8 cellular contexts compared by ENCODE assay signal in the genomic region with DNA sequence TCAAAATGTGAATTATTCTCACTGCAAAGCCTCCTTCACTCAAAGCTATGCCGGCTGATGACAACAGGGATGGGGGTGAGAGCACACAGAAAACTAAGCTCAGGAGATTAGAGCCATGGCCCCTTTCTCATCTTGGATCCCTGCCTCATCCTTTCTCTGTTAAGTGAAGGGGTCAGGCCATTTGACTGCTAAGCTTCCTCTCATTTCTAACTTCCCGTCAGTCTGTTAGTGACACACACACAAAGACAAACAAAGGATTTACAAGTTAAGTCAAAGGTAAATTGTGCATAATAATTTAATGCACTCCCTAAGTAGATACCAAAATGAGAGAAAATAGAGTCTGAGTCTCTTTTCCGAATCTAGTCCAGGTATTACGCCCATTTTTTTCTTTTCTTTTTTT. TPM values are rescaled to one million over a fixed set of nuclear protein-coding genes. Genes with fewer than 3 reads are reported as not detected.
DNase-seq lines count a peak whose midpoint lies in the region; TF ChIP-seq lines count a peak whose summit lies in the region.

No MANE protein-coding gene starts in this region.

- TF ChIP-seq POLR2A in breast epithelium (IDR thresholded peaks at IDR 0.05) (no peak), lower leg skin (IDR thresholded peaks at IDR 0.05) (no peak)

- POLR2A ChIA-PET in A673 (lab: Charles Lee; ENCODE audit: low non-redundant PET): no interaction called here

- CTCF ChIA-PET in A673 (lab: Charles Lee): no interaction called here

- TF ChIP-seq CTCF in A673 (conservative IDR thresholded peaks at IDR 0.05; ENCODE audit: low read depth, low read length) (no peak), HL-60 (IDR thresholded peaks at IDR 0.05; ENCODE audit: insufficient read depth, low read length) (no peak), breast epithelium (IDR thresholded peaks at IDR 0.05) (no peak), lower leg skin (IDR thresholded peaks at IDR 0.05) (no peak)

- no TSS peak for BruUV-seq in A673 (replicated peaks; lab: Mats Ljungman, UMichigan)

- 85 to 86% methylated on average over 2 of the region's 4 CpGs for WGBS in mesodermal cell (ENCODE audit: insufficient coverage in 2 of 2), 2 experiments
- WGBS in lower leg skin, 2 donors: 80 to 84% methylated on average over 4 of the region's 4 CpGs

- no peaks in the 10 kb centered on the region for H3K27me3 ChIP-seq in A673 (replicated peaks; ENCODE audit: insufficient read depth, low read depth, low read length, poor library complexity)
- H3K27me3 ChIP-seq in HL-60 (ENCODE audit: insufficient read depth, poor library complexity, severe bottlenecking): no peaks in the 10 kb centered on the region
- no peaks in the 10 kb centered on the region for H3K27me3 ChIP-seq in breast epithelium

- DNase-seq in A673 (ENCODE audit: low spot score) (no peak), HL-60 (ENCODE audit: low read depth in 1 of 2, low spot score in 1 of 2) (peak in 1 of 2 experiments; percentile 4), breast epithelium (ENCODE audit: low spot score in 2 of 2) (no peak), NCI-H1048 (lab: John Stamatoyannopoulos, UW) (no peak), lower leg skin (ENCODE audit: low spot score in 2 of 2) (no peak), NCI-H526 (lab: John Stamatoyannopoulos, UW) (no peak), NCI-H2029 (lab: John Stamatoyannopoulos, UW) (no peak)

- H3K36me3 ChIP-seq in A673 (ENCODE audit: insufficient read depth, low read length, poor library complexity, severe bottlenecking): peaks cover 4% of the 10 kb centered on the region
- H3K36me3 ChIP-seq in breast epithelium: no peaks in the 10 kb centered on the region
- H3K36me3 ChIP-seq in mesodermal cell (ENCODE audit: control insufficient read depth, insufficient read depth, low read length): peaks cover 37% of the 10 kb centered on the region

- H3K4me3 ChIP-seq in A673 (ENCODE audit: low read depth, low read length, poor library complexity, severe bottlenecking) (peak overlapping the region; percentile 52), HL-60 (replicated peaks; ENCODE audit: insufficient read depth, low read length) (peak overlapping the region; percentile 81), breast epithelium (peak overlapping the region; percentile 71 to 79 (median 77)), mesodermal cell (ENCODE audit: extremely low read depth, insufficient read depth, low read length, poor library complexity, severe bottlenecking) (peak overlapping the region; percentile 60), lower leg skin (ENCODE audit: low read depth, poor library complexity, severe bottlenecking) (no peak overlapping the region)

- H3K4me1 ChIP-seq in A673 (ENCODE audit: insufficient read depth, low read length, poor library complexity, severe bottlenecking): no peaks in the 10 kb centered on the region
- peaks cover 0 to 3% of the 10 kb centered on the region in 2 donors for H3K4me1 ChIP-seq in breast epithelium
- no peaks in the 10 kb centered on the region for H3K4me1 ChIP-seq in mesodermal cell (ENCODE audit: control insufficient read depth, insufficient read depth, low read length, poor library complexity, severe bottlenecking)

- H3K9me3 ChIP-seq in A673 (ENCODE audit: low read depth, low read length, poor library complexity, severe bottlenecking) (no peaks in the 10 kb centered on the region), breast epithelium (no peaks in the 10 kb centered on the region), mesodermal cell (ENCODE audit: control insufficient read depth, low read length) (no peaks in the 10 kb centered on the region)

- H3K27ac ChIP-seq in A673 (ENCODE audit: low read depth, low read length, poor library complexity, severe bottlenecking) (no peak overlapping the region), HL-60 (replicated peaks) (peak overlapping the region; percentile 71), breast epithelium (peak overlapping the region; percentile 89 to 90), mesodermal cell (ENCODE audit: low read depth, low read length, severe bottlenecking) (no peak overlapping the region)

- intact Hi-C loops in A673 (cut with micrococcal nuclease; ENCODE audit: unreplicated experiment) (no loop called here), breast epithelium (cut with DNase I; ENCODE audit: low total_unique reads) (no loop called here), lower leg skin (cut with DNase I; ENCODE audit: low total_unique reads) (no loop called here)

RNA-seq across cellular contexts. Expression of gene SS18L2, which starts 1.2 kb away (rescaled TPM):
- 13.5 and 14.9 TPM in 2 replicates for total RNA-seq in A673 (2021)
- total RNA-seq in breast epithelium: 10 to 100 TPM; 19.8 to 29.5 (median 23.7) TPM
- polyA plus RNA-seq in mesodermal cell (2013, experiment 1 of 2): 43.7 TPM
- 50.1 TPM for polyA plus RNA-seq in mesodermal cell (2013, experiment 2 of 2)
- total RNA-seq in lower leg skin: 10 to 100 TPM; 12.6 to 23.5 (median 17.6) TPM

RNA-seq across cellular contexts. Expression of gene NKTR, which starts 8.7 kb away (rescaled TPM):
- total RNA-seq in A673 (2021): 44.8 and 53.1 TPM in 2 replicates
- total RNA-seq in breast epithelium: 100 to 1,000 TPM; 132 to 214 (median 175) TPM
- 58.1 TPM for polyA plus RNA-seq in mesodermal cell (2013, experiment 1 of 2)
- polyA plus RNA-seq in mesodermal cell (2013, experiment 2 of 2): 55.4 TPM
- 10 to 100 TPM; 33.8 to 82.3 (median 49.6) TPM for total RNA-seq in lower leg skin

RNA-seq across cellular contexts. Expression of gene SEC22C, which starts 10.0 kb away (rescaled TPM):
- total RNA-seq in A673 (2021) (28.9 and 29.5 TPM in 2 replicates), breast epithelium (10 to 100 TPM; 48.8 to 68.8 (median 61.9) TPM), lower leg skin (10 to 100 TPM; 20.5 to 35.6 (median 30.8) TPM)
- polyA plus RNA-seq in mesodermal cell (2013, experiment 1 of 2): 40.7 TPM
- polyA plus RNA-seq in mesodermal cell (2013, experiment 2 of 2): 33.1 TPM

Comparison
In these comparisons a context has a peak if more than half of its experiments do, and no peak if none do; other contexts are left out.
1. H3K27ac ChIP-seq: peak in HL-60 (single experiment) and breast epithelium (2 of 2); none in A673 (single experiment) and mesodermal cell (single experiment).